ENCODE assay signal across 10 cellular contexts in the genomic region with DNA sequence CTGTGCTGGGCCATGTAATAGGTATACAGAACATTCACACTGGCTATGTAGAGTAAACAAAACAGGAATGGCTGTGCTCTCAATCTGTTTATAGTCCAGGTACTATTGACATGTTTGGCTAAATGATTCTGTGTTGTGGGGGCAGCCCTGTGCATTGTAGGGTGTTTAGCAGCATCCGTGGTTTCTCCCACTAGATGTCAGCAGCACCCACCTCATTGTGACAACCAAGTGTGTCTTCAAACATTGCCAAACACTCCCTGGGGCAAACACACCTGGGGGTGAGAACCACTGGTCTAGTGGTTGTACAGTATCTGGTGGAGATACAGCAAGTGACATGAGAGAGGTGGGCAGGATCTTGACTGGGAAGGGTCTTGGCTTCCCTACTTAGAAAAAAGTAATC.
DNase-seq lines count a peak whose midpoint lies in the region; ATAC-seq, FAIRE-seq and TF ChIP-seq lines count a peak whose summit lies in the region.
"Had no signal": no experiment of that assay in that cellular context is flagged by ENCODE, and none has a peak within 500 bp of the region (broad histone marks: within the 10 kb centered on the region; RNA-seq: fewer than 3 reads in every experiment).

No MANE protein-coding gene starts in this region.

- H3K27ac ChIP-seq in DND-41 (ENCODE audit: low read length) (no peak overlapping the region), Panc1 (ENCODE audit: low read length) (no peak overlapping the region), keratinocyte (ENCODE audit: control insufficient read depth, insufficient read depth, low read length) (no peak overlapping the region)
- no peak overlapping the region for H3K27ac ChIP-seq in naive thymus-derived CD4-positive, alpha-beta T cell (ENCODE audit: low read depth, low read length)

- H3K9me3 Mint-ChIP-seq in naive thymus-derived CD4-positive, alpha-beta T cell = peaks cover 0 to 2% (median 0%) of the 10 kb centered on the region in 11 donors

- H3K4me3 Mint-ChIP-seq in naive thymus-derived CD4-positive, alpha-beta T cell = no peak overlapping the region

- in situ Hi-C loops in Panc1 (cut with HindIII; ENCODE audit: low pct_unique_long_range_greater_than_20kb, low sequenced_read_pairs) = no loop called here

- H4K20me1 ChIP-seq in DND-41 (ENCODE audit: insufficient read depth, low read length) (no peaks in the 10 kb centered on the region), keratinocyte (ENCODE audit: control insufficient read depth, extremely low read depth, insufficient read depth, low read length) (no peaks in the 10 kb centered on the region)

- H3K27ac Mint-ChIP-seq in naive thymus-derived CD4-positive, alpha-beta T cell = no peak overlapping the region

- peak; percentile 83 for FAIRE-seq in keratinocyte (lab: Jason Lieb, UNC)

- H3K27me3 Mint-ChIP-seq in naive thymus-derived CD4-positive, alpha-beta T cell = no peaks in the 10 kb centered on the region

- intact Hi-C loops in Panc1 (cut with micrococcal nuclease; ENCODE audit: unreplicated experiment) = no loop called here
- intact Hi-C loops in naive thymus-derived CD4-positive, alpha-beta T cell (cut with micrococcal nuclease) = no loop called here

- TF ChIP-seq CTCF in DND-41 (IDR thresholded peaks at IDR 0.05; ENCODE audit: borderline replicate concordance, extremely low read depth, low read length, poor library complexity, severe bottlenecking) = peak; percentile 34
- TF ChIP-seq CTCF in GM20000 (IDR thresholded peaks at IDR 0.05; ENCODE audit: extremely low read depth, missing control alignments) = no peak
- peak; percentile 57 for TF ChIP-seq CTCF in Panc1 (IDR thresholded peaks at IDR 0.05)
- peak; percentile 45 to 87 (median 53) for TF ChIP-seq CTCF in keratinocyte (optimal IDR thresholded peaks at IDR 0.05 in 1 of 3, IDR thresholded peaks at IDR 0.05 in 1 of 3, conservative IDR thresholded peaks at IDR 0.05 in 1 of 3; ENCODE audit: extremely low read depth in 1 of 3, insufficient read depth in 2 of 3, low read length in 3 of 3)

- no peak overlapping the region for H3K9ac ChIP-seq in DND-41 (ENCODE audit: low read depth, low read length)
- H3K9ac ChIP-seq in keratinocyte (ENCODE audit: control insufficient read depth, extremely low read depth, insufficient read depth, low read length) = no peak overlapping the region

- H3K9me3 ChIP-seq in DND-41 (ENCODE audit: insufficient read depth, low read length, severe bottlenecking) (no peaks in the 10 kb centered on the region), Panc1 (ENCODE audit: control insufficient read depth, insufficient read depth, low read depth, low read length) (no peaks in the 10 kb centered on the region), keratinocyte (ENCODE audit: control insufficient read depth, low read depth, low read length) (no peaks in the 10 kb centered on the region)
- no peaks in the 10 kb centered on the region for H3K9me3 ChIP-seq in naive thymus-derived CD4-positive, alpha-beta T cell (ENCODE audit: control insufficient read depth in 2 of 3, low read length in 3 of 3)

- no TSS peak for BruUV-seq in Panc1 (replicated peaks; lab: Mats Ljungman, UMichigan)

- no peak overlapping the region for H3K4me2 ChIP-seq in DND-41 (ENCODE audit: insufficient read depth, low read length)
- no peak overlapping the region for H3K4me2 ChIP-seq in keratinocyte (ENCODE audit: control insufficient read depth, extremely low read depth, insufficient read depth, low read depth, low read length)

- CTCF ChIA-PET in Panc1 (lab: Charles Lee) = no interaction called here
- CTCF ChIA-PET in naive thymus-derived CD4-positive, alpha-beta T cell (lab: Charles Lee) = no interaction called here

- POLR2A ChIA-PET in Panc1 (lab: Charles Lee) = no interaction called here
- POLR2A ChIA-PET in naive thymus-derived CD4-positive, alpha-beta T cell (lab: Charles Lee) = no interaction called here

- DNase-seq in DND-41 = peak; percentile 5
- DNase-seq in GM20000 (ENCODE audit: low spot score) = peak; percentile 13
- no peak for DNase-seq in Panc1 (ENCODE audit: low read depth, low spot score)
- no peak for DNase-seq in keratinocyte (ENCODE audit: low read depth, low spot score)
- DNase-seq in naive thymus-derived CD4-positive, alpha-beta T cell = no peak
- DNase-seq: activated gamma-delta T cell treated with Interleukin-2 at 50 U/mL for 16 hours; stimulated activated CD4-positive, alpha-beta T cell treated with anti-CD3 and anti-CD28 coated beads, Interleukin-2, amount 100 ng/mL, for 24 hours had no signal

- H3K4me3 ChIP-seq in DND-41 (ENCODE audit: low read depth in 1 of 2, low read length in 2 of 2) (no peak overlapping the region), Panc1 (ENCODE audit: low read depth in 2 of 2, low read length in 2 of 2) (no peak overlapping the region), keratinocyte (ENCODE audit: control insufficient read depth in 2 of 3, extremely low read depth in 1 of 3, insufficient read depth in 2 of 3, low read depth in 1 of 3, low read length in 3 of 3) (no peak overlapping the region)
- no peak overlapping the region for H3K4me3 ChIP-seq in naive thymus-derived CD4-positive, alpha-beta T cell (ENCODE audit: low read length)

- no peaks in the 10 kb centered on the region for H3K9me1 ChIP-seq in keratinocyte (ENCODE audit: control insufficient read depth, extremely low read depth, insufficient read depth, low read length)

- dilution Hi-C loops in keratinocyte (cut with MboI; ENCODE audit: extremely low pct_ligation_motif_present, low sequenced_read_pairs) = no loop called here

- H3K79me2 ChIP-seq in DND-41 (ENCODE audit: insufficient read depth, low read length) (no peaks in the 10 kb centered on the region), keratinocyte (ENCODE audit: control insufficient read depth, insufficient read depth, low read length) (no peaks in the 10 kb centered on the region)

- H3K4me1 Mint-ChIP-seq in naive thymus-derived CD4-positive, alpha-beta T cell = peaks cover 0 to 6% (median 0%) of the 10 kb centered on the region in 7 donors

- no peaks in the 10 kb centered on the region for H3K4me1 ChIP-seq in DND-41 (ENCODE audit: insufficient read depth, low read length)
- no peaks in the 10 kb centered on the region for H3K4me1 ChIP-seq in Panc1 (ENCODE audit: control insufficient read depth, insufficient read depth, low read length)
- peaks cover 14% of the 10 kb centered on the region for H3K4me1 ChIP-seq in keratinocyte (ENCODE audit: control insufficient read depth, extremely low read depth, insufficient read depth, low read length)
- no peaks in the 10 kb centered on the region for H3K4me1 ChIP-seq in naive thymus-derived CD4-positive, alpha-beta T cell (ENCODE audit: control insufficient read depth in 2 of 2, insufficient read depth in 2 of 2, low read length in 2 of 2)

- ATAC-seq in DND-41 (ENCODE audit: insufficient read depth, low read depth) (no peak), Panc1 (peak; percentile 65), HG03108 (IDR thresholded peaks at IDR 0.05; ENCODE audit: unreplicated experiment) (no peak), HG02588 (IDR thresholded peaks at IDR 0.05; ENCODE audit: unreplicated experiment) (no peak), HG03378 (IDR thresholded peaks at IDR 0.05; ENCODE audit: unreplicated experiment) (no peak)
- no peak for ATAC-seq in naive thymus-derived CD4-positive, alpha-beta T cell

- H2AFZ ChIP-seq in DND-41 (ENCODE audit: low read depth, low read length) (no peak overlapping the region), keratinocyte (ENCODE audit: control insufficient read depth, low read length) (no peak overlapping the region)

- H3K36me3 ChIP-seq in DND-41 (ENCODE audit: insufficient read depth, low read length) (no peaks in the 10 kb centered on the region), Panc1 (ENCODE audit: control insufficient read depth, insufficient read depth, low read length) (no peaks in the 10 kb centered on the region), keratinocyte (ENCODE audit: control insufficient read depth in 2 of 2, extremely low read depth in 1 of 2, insufficient read depth in 2 of 2, low read length in 2 of 2) (no peaks in the 10 kb centered on the region)
- H3K36me3 ChIP-seq in naive thymus-derived CD4-positive, alpha-beta T cell (ENCODE audit: control insufficient read depth in 2 of 3, insufficient read depth in 3 of 3, low read length in 3 of 3) = no peaks in the 10 kb centered on the region

- H3K27me3 ChIP-seq in DND-41 (ENCODE audit: insufficient read depth, low read length, poor library complexity) (peaks cover 9% of the 10 kb centered on the region), Panc1 (ENCODE audit: control insufficient read depth, insufficient read depth, low read length) (0 out of 2 replicates have a peak, but pooled peaks cover 6% of the 10 kb centered on the region), keratinocyte (ENCODE audit: control insufficient read depth, extremely low read depth, insufficient read depth, low read length) (no peaks in the 10 kb centered on the region)
- H3K27me3 ChIP-seq in naive thymus-derived CD4-positive, alpha-beta T cell (ENCODE audit: control insufficient read depth in 2 of 2, insufficient read depth in 2 of 2, low read length in 2 of 2) = no peaks in the 10 kb centered on the region

- no peaks in the 10 kb centered on the region for H3K36me3 Mint-ChIP-seq in naive thymus-derived CD4-positive, alpha-beta T cell

Comparison
In these comparisons a context has a peak if more than half of its experiments do, and no peak if none do; other contexts are left out.
1. DNase-seq: peak in DND-41 (single experiment) and GM20000 (single experiment); none in Panc1 (single experiment), keratinocyte (single experiment) and naive thymus-derived CD4-positive, alpha-beta T cell (0 of 9).